ENCODE assay signal across 8 cellular contexts in genomic region chr12:56189336-56189917, GRCh38. TPM values are rescaled to one million over a fixed set of nuclear protein-coding genes. Genes with fewer than 3 reads are reported as not detected.
DNase-seq lines count a peak whose midpoint lies in the region; TF ChIP-seq lines count a peak whose summit lies in the region.

TSS of gene SMARCC2 (minus strand) at chr12:56189483. CDS start at chr12:56189461, 22 bp downstream.

- TF ChIP-seq CTCF in cardiac muscle cell (IDR thresholded peaks at IDR 0.05; ENCODE audit: low read depth, low read length), result peak; percentile 58
- peak; percentile 63 for TF ChIP-seq CTCF in parathyroid adenoma (IDR thresholded peaks at IDR 0.05)
- peak; percentile 60 to 94 for TF ChIP-seq CTCF in tibial artery (IDR thresholded peaks at IDR 0.05)

- DNase-seq in GM03348 (ENCODE audit: low spot score) (peak; percentile 97), HEK293T (ENCODE audit: extremely low spot score) (peak; percentile 91), NCI-H1092 (lab: John Stamatoyannopoulos, UW) (peak; percentile 76), SW 1271 (lab: John Stamatoyannopoulos, UW) (peak; percentile 65 to 82), cardiac muscle cell (ENCODE audit: low read depth in 1 of 2, low spot score in 1 of 2) (peak; percentile 90 to 93), tibial artery (peak; percentile 86 to 95)
- peak; percentile 65 for DNase-seq in activated naive CD8-positive, alpha-beta T cell treated with anti-CD3 and anti-CD28 coated beads, Interleukin-2, amount 50 U/mL, for 16 hours (ENCODE audit: low read depth, low spot score)

- peak within 1 kb of the TSS; percentile 55 for H3K9ac ChIP-seq in parathyroid adenoma

- H3K36me3 ChIP-seq in cardiac muscle cell, result peaks cover 14% of the 10 kb centered on the region
- H3K36me3 ChIP-seq in parathyroid adenoma (ENCODE audit: control insufficient read depth, insufficient read depth, low read length), result no peaks in the 10 kb centered on the region
- H3K36me3 ChIP-seq in tibial artery, result peaks cover 15 to 29% (median 23%) of the 10 kb centered on the region in 3 donors

- H3K27ac ChIP-seq in cardiac muscle cell (peak within 1 kb of the TSS; percentile 81), parathyroid adenoma (peak within 1 kb of the TSS; percentile 94), tibial artery (peak within 1 kb of the TSS; percentile 94 to 99)

- H3K4me1 ChIP-seq in cardiac muscle cell (ENCODE audit: low read depth) (peaks cover 9% of the 10 kb centered on the region), parathyroid adenoma (peaks cover 6% of the 10 kb centered on the region), tibial artery (peaks cover 0 to 28% (median 23%) of the 10 kb centered on the region in 4 donors)

- H3K9me3 ChIP-seq in cardiac muscle cell (ENCODE audit: low read depth) (no peaks in the 10 kb centered on the region), parathyroid adenoma (ENCODE audit: control insufficient read depth, low read length) (no peaks in the 10 kb centered on the region), tibial artery (no peaks in the 10 kb centered on the region)

- POLR2A ChIA-PET in HEK293T (lab: Yijun Ruan, JAX), result interaction anchor here (0.6 to 5.3 kb wide), 29 partner anchors 9 to 372 kb away, joined by 3 to 66 read pairs (median 4); partner anchors contain the start of genes ANKRD52, COQ10A, ESYT1 and MYL6

- peak within 1 kb of the TSS; percentile 89 for H3K4me2 ChIP-seq in parathyroid adenoma (ENCODE audit: low read length)

- H3K79me2 ChIP-seq in parathyroid adenoma, result peaks cover 10% of the 10 kb centered on the region

- H3K4me3 ChIP-seq in cardiac muscle cell (peak within 1 kb of the TSS; percentile 100), parathyroid adenoma (ENCODE audit: low read depth, low read length) (peak within 1 kb of the TSS; percentile 73), tibial artery (peak within 1 kb of the TSS; percentile 92 to 95)

- H2AFZ ChIP-seq in parathyroid adenoma, result peak within 1 kb of the TSS; percentile 100

- CTCF ChIA-PET in HEK293T (lab: Yijun Ruan, JAX), result interaction anchor here (0.6 to 3.2 kb wide), 22 partner anchors 9 to 325 kb away, joined by 3 to 32 read pairs (median 4); partner anchors contain the start of genes ANKRD52, ESYT1, PA2G4 and RNF41

- intact Hi-C loops in tibial artery (cut with DNase I; ENCODE audit: low total_unique reads), result loop anchor here (2.0 kb wide), 1 partner anchor 63 kb away; no protein-coding TSS in a partner anchor

- H3K27me3 ChIP-seq in cardiac muscle cell (no peaks in the 10 kb centered on the region), parathyroid adenoma (ENCODE audit: control insufficient read depth, insufficient read depth, low read length) (no peaks in the 10 kb centered on the region), tibial artery (no peaks in the 10 kb centered on the region)

TF ChIP-seq in HEK293T, 16 proteins besides CTCF, POLR2A, EP300 and RAD21:
- TF ChIP-seq FOXM1 (IDR thresholded peaks at IDR 0.05; ENCODE audit: borderline replicate concordance) (peak; percentile 32; the same call in 1 of the 2 replicates), ARNT (IDR thresholded peaks at IDR 0.05) (peak; percentile 68), L3MBTL2 (conservative IDR thresholded peaks at IDR 0.05) (no peak)

RNA-seq across cellular contexts. Expression of gene SMARCC2, which starts in this region (rescaled TPM):
- total RNA-seq in cardiac muscle cell, result 69.7 and 94.2 TPM in 2 replicates
- 79.6 and 104 TPM in 2 replicates for polyA plus RNA-seq in cardiac muscle cell

Comparison
In these comparisons a context has a peak if more than half of its experiments do, and no peak if none do; other contexts are left out.
1. Peak in every context shown above with its lines: DNase-seq, H3K4me3 ChIP-seq and H3K27ac ChIP-seq.